ENCODE assay signal across 20 cellular contexts in the genomic region with DNA sequence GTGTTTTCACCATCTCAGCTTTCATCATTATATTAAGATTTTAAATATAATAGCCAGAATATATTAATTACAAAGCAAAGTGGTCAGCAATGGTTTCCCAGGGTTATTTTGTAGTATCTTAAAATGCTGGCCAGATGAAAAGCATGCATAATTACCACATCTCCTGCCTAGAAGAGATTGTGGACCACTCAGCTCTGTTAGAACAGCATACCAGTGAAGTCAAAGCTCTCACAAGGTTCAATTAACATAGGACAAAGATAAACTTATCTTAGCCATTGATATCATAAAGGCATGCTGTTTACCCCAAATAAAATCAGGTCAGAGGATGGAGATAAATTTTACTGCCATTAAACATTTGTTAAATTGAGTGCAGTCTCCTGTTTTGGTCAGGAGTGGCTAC. TPM values are rescaled to one million over a fixed set of nuclear protein-coding genes. Genes with fewer than 3 reads are reported as not detected.
DNase-seq lines count a peak whose midpoint lies in the region; ATAC-seq and TF ChIP-seq lines count a peak whose summit lies in the region.
"Had no signal": no experiment of that assay in that cellular context is flagged by ENCODE, and none has a peak within 500 bp of the region (broad histone marks: within the 10 kb centered on the region; RNA-seq: fewer than 3 reads in every experiment).

No MANE protein-coding gene starts in this region.

- dilution Hi-C loops in IMR-90 (cut with HindIII; ENCODE audit: low sequenced_read_pairs, unreplicated experiment) = no loop called here

- peaks cover 4% of the 10 kb centered on the region for H3K4me1 ChIP-seq in IMR-90 (ENCODE audit: control insufficient read depth, insufficient read depth, low read length)
- H3K4me1 ChIP-seq in breast epithelium = no peaks in the 10 kb centered on the region

- TF ChIP-seq CTCF in IMR-90 (conservative IDR thresholded peaks at IDR 0.05; ENCODE audit: low read depth, low read length) (no peak), choroid plexus epithelial cell (conservative IDR thresholded peaks at IDR 0.05; ENCODE audit: low read depth, low read length) (no peak), osteocyte (IDR thresholded peaks at IDR 0.05) (no peak), breast epithelium (IDR thresholded peaks at IDR 0.05) (no peak)

- peak; percentile 17 for DNase-seq in EH (ENCODE audit: low read depth)
- DNase-seq in IMR-90 = no peak
- DNase-seq in choroid plexus epithelial cell (ENCODE audit: low read depth) = peak; percentile 30
- DNase-seq in osteocyte (ENCODE audit: extremely low spot score, unreplicated experiment) = no peak
- no peak for DNase-seq in breast epithelium (ENCODE audit: low spot score in 2 of 2)
- no peak for DNase-seq in effector memory CD8-positive, alpha-beta T cell
- DNase-seq: ACHN, C1 segment of cervical spinal cord, H9, Karpas-422, NCI-H1048, NCI-H1436, NCI-H1930, NCI-H226, NCI-H524, NCI-H82, OCI-M1, SHP77 treated with DMSO at 0.1 percent for 48 hours had no signal

- POLR2A ChIA-PET in IMR-90 (lab: Charles Lee; ENCODE audit: unreplicated experiment) = no interaction called here

- TF ChIP-seq POLR2A in IMR-90 (IDR thresholded peaks at IDR 0.05; ENCODE audit: low read depth, low read length) (no peak), breast epithelium (IDR thresholded peaks at IDR 0.05) (no peak)

- peak overlapping the region; percentile 85 for H3K27ac Mint-ChIP-seq in osteocyte (ENCODE audit: unreplicated experiment)
- H3K27ac Mint-ChIP-seq in effector memory CD8-positive, alpha-beta T cell = no peak overlapping the region
- H3K27ac Mint-ChIP-seq: IgD-negative memory B cell had no signal

- no peak overlapping the region for H2BK20ac ChIP-seq in IMR-90 (ENCODE audit: low read depth, low read length)

- H3K23ac ChIP-seq in IMR-90 (ENCODE audit: low read depth, low read length) = no peak overlapping the region

- no peaks in the 10 kb centered on the region for H3K27me3 Mint-ChIP-seq in osteocyte (ENCODE audit: unreplicated experiment)
- no peaks in the 10 kb centered on the region for H3K27me3 Mint-ChIP-seq in effector memory CD8-positive, alpha-beta T cell
- H3K27me3 Mint-ChIP-seq: IgD-negative memory B cell had no signal

- BruUV-seq in IMR-90 (replicated peaks; lab: Mats Ljungman, UMichigan) = no TSS peak

- no peak overlapping the region for H4K8ac ChIP-seq in IMR-90 (ENCODE audit: low read depth in 2 of 2, low read length in 2 of 2)

- H3K27me3 ChIP-seq in IMR-90 (ENCODE audit: control insufficient read depth, insufficient read depth, low read length) (no peaks in the 10 kb centered on the region), breast epithelium (no peaks in the 10 kb centered on the region)

- H3K9me1 ChIP-seq in IMR-90 (ENCODE audit: insufficient read depth, low read length) = no peaks in the 10 kb centered on the region

- H2AK9ac ChIP-seq in IMR-90 (replicated peaks; ENCODE audit: low read depth, low read length, poor library complexity) = no peak overlapping the region

- no peak overlapping the region for H3K4ac ChIP-seq in IMR-90 (ENCODE audit: low read depth, low read length)

- H4K5ac ChIP-seq in IMR-90 (ENCODE audit: low read depth, low read length) = no peak overlapping the region

- no peaks in the 10 kb centered on the region for H3K79me1 ChIP-seq in IMR-90 (ENCODE audit: low read depth in 1 of 2, low read length in 2 of 2)

- H3K9me3 Mint-ChIP-seq in osteocyte (ENCODE audit: unreplicated experiment) = peaks cover 6% of the 10 kb centered on the region
- H3K9me3 Mint-ChIP-seq in effector memory CD8-positive, alpha-beta T cell = no peaks in the 10 kb centered on the region
- H3K9me3 Mint-ChIP-seq: H9 had no signal

- TF ChIP-seq RAD21 in IMR-90 (IDR thresholded peaks at IDR 0.05; ENCODE audit: low read length) = no peak

- H4K20me1 ChIP-seq in IMR-90 (ENCODE audit: insufficient read depth, low read length) = no peaks in the 10 kb centered on the region

- H3K36me3 Mint-ChIP-seq in osteocyte (ENCODE audit: unreplicated experiment) = no peaks in the 10 kb centered on the region
- no peaks in the 10 kb centered on the region for H3K36me3 Mint-ChIP-seq in effector memory CD8-positive, alpha-beta T cell (ENCODE audit: insufficient read depth)

- no peaks in the 10 kb centered on the region for H3K9me3 ChIP-seq in IMR-90 (ENCODE audit: control insufficient read depth, insufficient read depth, low read length)
- no peaks in the 10 kb centered on the region for H3K9me3 ChIP-seq in breast epithelium

- no peak for ATAC-seq in IMR-90 (ENCODE audit: low read depth)
- no peak for ATAC-seq in HG02840 (IDR thresholded peaks at IDR 0.05; ENCODE audit: low FRiP score, unreplicated experiment)
- ATAC-seq in effector memory CD8-positive, alpha-beta T cell (replicated peaks) = no peak

- no peak overlapping the region for H3K4me3 Mint-ChIP-seq in osteocyte (ENCODE audit: unreplicated experiment)
- no peak overlapping the region for H3K4me3 Mint-ChIP-seq in effector memory CD8-positive, alpha-beta T cell
- H3K4me3 Mint-ChIP-seq: H9, IgD-negative memory B cell had no signal

- H3K9ac ChIP-seq in IMR-90 (ENCODE audit: low read depth, low read length) = no peak overlapping the region

- no peak overlapping the region for H3K56ac ChIP-seq in IMR-90 (ENCODE audit: extremely low read depth, insufficient read depth, low read length)

- H3K36me3 ChIP-seq in IMR-90 (ENCODE audit: control insufficient read depth, insufficient read depth, low read length) (no peaks in the 10 kb centered on the region), breast epithelium (no peaks in the 10 kb centered on the region)

- no peak overlapping the region for H3K4me3 ChIP-seq in IMR-90 (ENCODE audit: insufficient read depth, low read depth, low read length)
- H3K4me3 ChIP-seq in choroid plexus epithelial cell (ENCODE audit: low read depth, low read length) = no peak overlapping the region
- H3K4me3 ChIP-seq in breast epithelium = no peak overlapping the region

- CTCF ChIA-PET in IMR-90 (lab: Yijun Ruan, JAX) = interaction anchor here (1.0 kb wide), 1 partner anchor 204 kb away, joined by 9 read pairs; no protein-coding TSS in a partner anchor

- in situ Hi-C loops in IMR-90 (cut with MboI; ENCODE audit: low sequenced_read_pairs) = no loop called here

- no peak overlapping the region for H3K18ac ChIP-seq in IMR-90 (ENCODE audit: low read depth, low read length)

- H2BK120ac ChIP-seq in IMR-90 (ENCODE audit: low read depth, low read length) = no peak overlapping the region

- H2BK15ac ChIP-seq in IMR-90 (ENCODE audit: low read depth, low read length) = no peak overlapping the region

- H3K14ac ChIP-seq in IMR-90 (replicated peaks; ENCODE audit: low read depth, low read length) = 0 out of 2 replicates have a peak overlapping the region, but pooled peaks have one; percentile 45

- H2AFZ ChIP-seq in IMR-90 (replicated peaks; ENCODE audit: low read length, poor library complexity) = no peak overlapping the region

- H2BK5ac ChIP-seq in IMR-90 (ENCODE audit: low read depth, low read length, poor library complexity, severe bottlenecking) = no peak overlapping the region

- H3K27ac ChIP-seq in IMR-90 (ENCODE audit: insufficient read depth, low read length) (no peak overlapping the region), breast epithelium (no peak overlapping the region)

- no peak overlapping the region for H2AK5ac ChIP-seq in IMR-90 (ENCODE audit: low read depth, low read length)

- intact Hi-C loops in IMR-90 (cut with micrococcal nuclease) (no loop called here), breast epithelium (cut with DNase I; ENCODE audit: low total_unique reads) (no loop called here)

- H3K4me2 ChIP-seq in IMR-90 (ENCODE audit: low read depth, low read length) = no peak overlapping the region

- H4K91ac ChIP-seq in IMR-90 (ENCODE audit: insufficient read depth, low read depth, low read length) = no peak overlapping the region

- peaks cover 68% of the 10 kb centered on the region for H3K4me1 Mint-ChIP-seq in osteocyte (ENCODE audit: unreplicated experiment)
- H3K4me1 Mint-ChIP-seq in effector memory CD8-positive, alpha-beta T cell (ENCODE audit: low read depth in 2 of 2) = no peaks in the 10 kb centered on the region
- H3K4me1 Mint-ChIP-seq: IgD-negative memory B cell had no signal

TF ChIP-seq in IMR-90, 13 proteins besides CTCF, POLR2A, EP300 and RAD21 (continues in another document):
- TF ChIP-seq, protein P1, sequence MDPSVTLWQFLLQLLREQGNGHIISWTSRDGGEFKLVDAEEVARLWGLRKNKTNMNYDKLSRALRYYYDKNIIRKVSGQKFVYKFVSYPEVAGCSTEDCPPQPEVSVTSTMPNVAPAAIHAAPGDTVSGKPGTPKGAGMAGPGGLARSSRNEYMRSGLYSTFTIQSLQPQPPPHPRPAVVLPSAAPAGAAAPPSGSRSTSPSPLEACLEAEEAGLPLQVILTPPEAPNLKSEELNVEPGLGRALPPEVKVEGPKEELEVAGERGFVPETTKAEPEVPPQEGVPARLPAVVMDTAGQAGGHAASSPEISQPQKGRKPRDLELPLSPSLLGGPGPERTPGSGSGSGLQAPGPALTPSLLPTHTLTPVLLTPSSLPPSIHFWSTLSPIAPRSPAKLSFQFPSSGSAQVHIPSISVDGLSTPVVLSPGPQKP (IDR thresholded peaks at IDR 0.05; ENCODE audit: borderline replicate concordance, low read depth, low read length) = no peak
- TF ChIP-seq RCOR1 (IDR thresholded peaks at IDR 0.05; ENCODE audit: insufficient replicate concordance, low read length) (no peak), MAFK (IDR thresholded peaks at IDR 0.05; ENCODE audit: low read depth, low read length) (no peak), MAZ (IDR thresholded peaks at IDR 0.05; ENCODE audit: borderline replicate concordance, low read depth, low read length) (no peak), FOS (IDR thresholded peaks at IDR 0.05; ENCODE audit: low read depth, low read length) (no peak), BHLHE40 (IDR thresholded peaks at IDR 0.05; ENCODE audit: low read depth, low read length) (no peak), CEBPB (IDR thresholded peaks at IDR 0.05; ENCODE audit: low read depth, low read length) (no peak), MXI1 (IDR thresholded peaks at IDR 0.05; ENCODE audit: borderline replicate concordance, low read depth, low read length) (no peak), RFX5 (IDR thresholded peaks at IDR 0.05; ENCODE audit: low read depth, low read length) (no peak)
- TF ChIP-seq, protein P2, sequence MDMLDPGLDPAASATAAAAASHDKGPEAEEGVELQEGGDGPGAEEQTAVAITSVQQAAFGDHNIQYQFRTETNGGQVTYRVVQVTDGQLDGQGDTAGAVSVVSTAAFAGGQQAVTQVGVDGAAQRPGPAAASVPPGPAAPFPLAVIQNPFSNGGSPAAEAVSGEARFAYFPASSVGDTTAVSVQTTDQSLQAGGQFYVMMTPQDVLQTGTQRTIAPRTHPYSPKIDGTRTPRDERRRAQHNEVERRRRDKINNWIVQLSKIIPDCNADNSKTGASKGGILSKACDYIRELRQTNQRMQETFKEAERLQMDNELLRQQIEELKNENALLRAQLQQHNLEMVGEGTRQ (IDR thresholded peaks at IDR 0.05; ENCODE audit: low read depth, low read length) = no peak

RNA-seq across cellular contexts. Expression of a gene that starts 19.3 kb away (rescaled TPM):
- total RNA-seq in IMR-90 (2012; rRNA removed) = 0.83 and 0.90 TPM in 2 replicates
- 0.24 and 0.26 TPM in 2 replicates for polyA plus RNA-seq in IMR-90 (2012; rRNA removed)
- polyA plus RNA-seq in IMR-90 (2012; cell fraction: cytosol; rRNA removed) = 0.04 and 0.12 TPM in 2 replicates
- polyA plus RNA-seq in IMR-90 (2012; cell fraction: nucleus; rRNA removed; ENCODE audit: low replicate concordance) = 0.05 and 0.34 TPM in 2 replicates
- total RNA-seq in osteocyte = 1.5 and 1.8 TPM in 2 replicates
- 1 to 10 TPM; 4.3 to 7.9 (median 5.6) TPM for total RNA-seq in breast epithelium
- polyA plus RNA-seq: IgD-negative memory B cell had no signal

Comparison
In these comparisons a context has a peak if more than half of its experiments do, and no peak if none do; other contexts are left out.
1. DNase-seq: peak in EH (single experiment) and choroid plexus epithelial cell (single experiment); none in IMR-90 (single experiment), osteocyte (single experiment), breast epithelium (0 of 2) and effector memory CD8-positive, alpha-beta T cell (0 of 3).